ENCODE assay signal across 20 cellular contexts in genomic region chr7:149225106-149225505, GRCh38.
"Had no signal": no experiment of that assay in that cellular context is flagged by ENCODE, and none has a peak within 500 bp of the region (broad histone marks: within the 10 kb centered on the region; RNA-seq: fewer than 3 reads in every experiment).

No MANE protein-coding gene starts in this region.

- DNase-seq: dorsolateral prefrontal cortex; effector CD4-positive, alpha-beta T cell; foreskin fibroblast; gastrocnemius medialis; head of caudate nucleus; left ventricle myocardium superior; lower lobe of right lung; nucleus accumbens; ovary; posterior cingulate gyrus; sigmoid colon; stimulated activated naive CD4-positive, alpha-beta T cell; stomach; testis; tibial artery had no signal

- H3K27ac ChIP-seq: dorsolateral prefrontal cortex, epithelial cell of prostate, gastrocnemius medialis, lower lobe of right lung, ovary, psoas muscle, sigmoid colon, stomach, testis, tibial artery had no signal

- ATAC-seq: esophagus mucosa, gastrocnemius medialis, left ventricle myocardium superior, lower lobe of right lung, psoas muscle had no signal

- H3K4me1 Mint-ChIP-seq: nephron had no signal

- H3K9me3 Mint-ChIP-seq: nephron, type B pancreatic cell had no signal

- H3K4me3 Mint-ChIP-seq: nephron, type B pancreatic cell had no signal

- H3K27ac Mint-ChIP-seq: nephron, type B pancreatic cell had no signal
